In genomic region chr3:140068512-140068911, GRCh38 we compare ENCODE assay signal across 14 cellular contexts.
DNase-seq lines count a peak whose midpoint lies in the region; ATAC-seq and TF ChIP-seq lines count a peak whose summit lies in the region.
"Had no signal": no experiment of that assay in that cellular context is flagged by ENCODE, and none has a peak within 500 bp of the region (broad histone marks: within the 10 kb centered on the region; RNA-seq: fewer than 3 reads in every experiment).

No MANE protein-coding gene starts in this region.

- no peak overlapping the region for H3K4me3 Mint-ChIP-seq in WTC11
- H3K4me3 Mint-ChIP-seq: B cell; CD4-positive, CD25-positive, alpha-beta regulatory T cell; CD8-positive, alpha-beta T cell; HFFc6 had no signal

- POLR2A ChIA-PET in WTC11 (lab: Charles Lee): no interaction called here

- CTCF ChIA-PET in WTC11 (lab: Charles Lee): no interaction called here

- H3K27ac Mint-ChIP-seq in WTC11: no peak overlapping the region
- H3K27ac Mint-ChIP-seq: B cell; CD4-positive, CD25-positive, alpha-beta regulatory T cell; CD8-positive, alpha-beta T cell; HFFc6 had no signal

- no peak for ATAC-seq in WTC11
- ATAC-seq: CD8-positive, alpha-beta T cell had no signal

- no peaks in the 10 kb centered on the region; the same call in 1 of the 2 replicates for H3K4me1 Mint-ChIP-seq in WTC11
- H3K4me1 Mint-ChIP-seq: B cell had no signal

- DNase-seq in DMS53 (lab: John Stamatoyannopoulos, UW) (peak; percentile 1), DMS53 treated with DMSO at 0.1 percent for 48 hours (lab: John Stamatoyannopoulos, UW; ENCODE audit: unreplicated experiment) (no peak), NCI-H748 (lab: John Stamatoyannopoulos, UW; ENCODE audit: unreplicated experiment) (peak; percentile 8), NCI-H748 treated with DMSO at 0.1 percent for 48 hours (lab: John Stamatoyannopoulos, UW) (no peak), NCI-H69 (lab: John Stamatoyannopoulos, UW) (peak; percentile 50), WTC11 (ENCODE audit: low spot score) (no peak), NCI-H187 (lab: John Stamatoyannopoulos, UW) (no peak)
- DNase-seq: CD4-positive, CD25-positive, alpha-beta regulatory T cell; CD8-positive, alpha-beta T cell; DMS 273 treated with DMSO at 0.1 percent for 48 hours; DND-41; GOT3; HFFc6 had no signal

- TF ChIP-seq CTCF in WTC11 (IDR thresholded peaks at IDR 0.05): no peak

- H3K27me3 Mint-ChIP-seq in WTC11 (ENCODE audit: low read depth): peaks cover 5% of the 10 kb centered on the region; the same call in 1 of the 2 replicates

- peaks cover 8% of the 10 kb centered on the region; the same call in 1 of the 2 replicates for H3K9me3 Mint-ChIP-seq in WTC11
- H3K9me3 Mint-ChIP-seq: CD8-positive, alpha-beta T cell had no signal

- H3K36me3 Mint-ChIP-seq in WTC11: no peaks in the 10 kb centered on the region
- H3K36me3 Mint-ChIP-seq: CD4-positive, CD25-positive, alpha-beta regulatory T cell; CD8-positive, alpha-beta T cell had no signal

TF ChIP-seq in WTC11, 78 proteins besides CTCF, POLR2A, EP300 and RAD21:
- no peak for TF ChIP-seq FOXP1 (CRISPR knock-in tag; IDR thresholded peaks at IDR 0.05; ENCODE audit: borderline replicate concordance)
- TF ChIP-seq, protein P1, sequence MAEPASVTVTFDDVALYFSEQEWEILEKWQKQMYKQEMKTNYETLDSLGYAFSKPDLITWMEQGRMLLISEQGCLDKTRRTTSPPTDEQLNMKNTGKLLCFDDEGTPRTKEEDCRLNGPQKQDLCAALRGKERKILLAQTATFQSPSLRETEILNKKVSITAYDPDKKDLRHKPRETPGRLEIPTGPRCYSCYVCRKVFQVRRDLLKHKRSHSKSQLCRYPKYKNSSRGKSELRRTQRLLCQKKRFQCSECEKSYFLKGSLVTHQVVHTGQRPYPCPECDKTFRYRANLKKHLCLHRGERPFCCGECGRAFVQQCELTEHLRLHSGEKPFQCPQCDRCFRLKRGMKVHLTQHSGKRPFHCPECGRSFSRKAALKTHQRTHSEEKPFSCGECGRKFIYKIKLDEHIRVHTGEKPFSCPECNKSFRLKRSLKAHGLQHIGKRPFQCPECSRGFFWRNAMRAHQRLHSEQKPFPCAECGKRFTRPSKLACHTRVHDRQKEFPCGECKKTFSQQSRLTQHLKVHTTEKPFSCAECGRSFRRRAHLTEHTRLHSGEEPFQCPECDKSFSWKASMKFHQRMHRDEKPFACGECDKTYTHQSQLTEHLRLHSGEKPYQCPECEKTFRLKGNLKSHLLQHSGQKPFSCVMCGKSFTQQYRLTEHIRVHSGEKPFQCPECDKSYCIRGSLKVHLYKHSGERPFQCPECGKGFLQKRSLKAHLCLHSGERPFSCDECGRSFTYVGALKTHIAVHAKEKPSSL (CRISPR knock-in tag; conservative IDR thresholded peaks at IDR 0.05): no peak
- no peak for TF ChIP-seq ZSCAN18 (CRISPR knock-in tag; IDR thresholded peaks at IDR 0.05)
- TF ChIP-seq SOX15 (CRISPR knock-in tag; IDR thresholded peaks at IDR 0.05): no peak
- TF ChIP-seq, protein P2, sequence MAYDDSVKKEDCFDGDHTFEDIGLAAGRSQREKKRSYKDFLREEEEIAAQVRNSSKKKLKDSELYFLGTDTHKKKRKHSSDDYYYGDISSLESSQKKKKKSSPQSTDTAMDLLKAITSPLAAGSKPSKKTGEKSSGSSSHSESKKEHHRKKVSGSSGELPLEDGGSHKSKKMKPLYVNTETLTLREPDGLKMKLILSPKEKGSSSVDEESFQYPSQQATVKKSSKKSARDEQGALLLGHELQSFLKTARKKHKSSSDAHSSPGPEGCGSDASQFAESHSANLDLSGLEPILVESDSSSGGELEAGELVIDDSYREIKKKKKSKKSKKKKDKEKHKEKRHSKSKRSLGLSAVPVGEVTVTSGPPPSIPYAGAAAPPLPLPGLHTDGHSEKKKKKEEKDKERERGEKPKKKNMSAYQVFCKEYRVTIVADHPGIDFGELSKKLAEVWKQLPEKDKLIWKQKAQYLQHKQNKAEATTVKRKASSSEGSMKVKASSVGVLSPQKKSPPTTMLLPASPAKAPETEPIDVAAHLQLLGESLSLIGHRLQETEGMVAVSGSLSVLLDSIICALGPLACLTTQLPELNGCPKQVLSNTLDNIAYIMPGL (CRISPR knock-in tag; IDR thresholded peaks at IDR 0.05): no peak
- TF ChIP-seq NR1H2 (CRISPR knock-in tag; IDR thresholded peaks at IDR 0.05): no peak
- TF ChIP-seq JUN (CRISPR knock-in tag; IDR thresholded peaks at IDR 0.05): no peak
- no peak for TF ChIP-seq ZNF671 (CRISPR knock-in tag; IDR thresholded peaks at IDR 0.05)
- no peak for TF ChIP-seq SMAD3 (CRISPR knock-in tag; IDR thresholded peaks at IDR 0.05; ENCODE audit: borderline replicate concordance)
- no peak for TF ChIP-seq ZNF416 (CRISPR knock-in tag; IDR thresholded peaks at IDR 0.05)
- TF ChIP-seq NFYB (CRISPR knock-in tag; conservative IDR thresholded peaks at IDR 0.05; ENCODE audit: low read depth): no peak
- no peak for TF ChIP-seq HMGA2 (CRISPR knock-in tag; IDR thresholded peaks at IDR 0.05)

Comparison
In these comparisons a context has a peak if more than half of its experiments do, and no peak if none do; other contexts are left out.
1. DNase-seq: peak in DMS53 (single experiment), NCI-H748 (single experiment) and NCI-H69 (single experiment); none in DMS53 treated with DMSO at 0.1 percent for 48 hours (single experiment), NCI-H748 treated with DMSO at 0.1 percent for 48 hours (single experiment), WTC11 (single experiment) and NCI-H187 (0 of 2).